14 cellular contexts compared by ENCODE assay signal in genomic region chr7:143318661-143319060, GRCh38. TPM values are rescaled to one million over a fixed set of nuclear protein-coding genes. Genes with fewer than 3 reads are reported as not detected.
A peak's percentile ranks its signal among the peaks of the same experiment; 100 is the strongest.
DNase-seq lines count a peak whose midpoint lies in the region; ATAC-seq and TF ChIP-seq lines count a peak whose summit lies in the region.
"Had no signal": no experiment of that assay in that cellular context is flagged by ENCODE, and none has a peak within 500 bp of the region (broad histone marks: within the 10 kb centered on the region; RNA-seq: fewer than 3 reads in every experiment).

No MANE protein-coding gene starts in this region.

- H3K4me1 Mint-ChIP-seq in MCF 10A (ENCODE audit: insufficient read depth, unreplicated experiment): peaks cover 26% of the 10 kb centered on the region
- H3K4me1 Mint-ChIP-seq: activated naive CD8-positive, alpha-beta T cell treated with anti-CD3 and anti-CD28 coated beads, Interleukin-2, amount 50 U/mL, for 24 hours had no signal

- no peak for TF ChIP-seq CTCF in MCF 10A (IDR thresholded peaks at IDR 0.05; ENCODE audit: unreplicated experiment)

- no peaks in the 10 kb centered on the region for H3K9me3 ChIP-seq in right cardiac atrium (ENCODE audit: control insufficient read depth, low read length)

- peak overlapping the region; percentile 91 for H3K27ac Mint-ChIP-seq in MCF 10A (ENCODE audit: low read depth, unreplicated experiment)
- H3K27ac Mint-ChIP-seq: activated CD8-positive, alpha-beta memory T cell treated with anti-CD3 and anti-CD28 coated beads, Interleukin-2, amount 10 ng/mL, durations not matched to agents 7 days and 5 days; activated naive CD8-positive, alpha-beta T cell treated with anti-CD3 and anti-CD28 coated beads, Interleukin-2, amount 50 U/mL, for 24 hours; progenitor cell of endocrine pancreas; type B pancreatic cell had no signal

- 53% methylated on average over 5 of the region's 5 CpGs for WGBS in right cardiac atrium

- no peak overlapping the region for H3K27ac ChIP-seq in right cardiac atrium (ENCODE audit: low read length)

- no TSS peak for BruUV-seq in MCF 10A (replicated peaks; lab: Mats Ljungman, UMichigan)

- H3K4me1 ChIP-seq in right cardiac atrium (ENCODE audit: control insufficient read depth, insufficient read depth, low read length): no peaks in the 10 kb centered on the region

- CTCF ChIA-PET in MCF 10A (lab: Yijun Ruan, JAX): interaction anchor here (0.6 to 3.1 kb wide), 10 partner anchors 9 to 80 kb away, joined by 3 to 13 read pairs (median 4); partner anchors contain the start of gene GSTK1

- peaks cover 5% of the 10 kb centered on the region for H3K36me3 Mint-ChIP-seq in MCF 10A (ENCODE audit: insufficient read depth, unreplicated experiment)

- DNase-seq in HuH-7.5 (ENCODE audit: low spot score): peak; percentile 60
- DNase-seq in MCF 10A (ENCODE audit: unreplicated experiment): peak; percentile 82
- DNase-seq in right cardiac atrium: peak in 1 of 3 donors; percentile 54
- DNase-seq in skeletal muscle cell (ENCODE audit: low read depth): peak; percentile 84
- DNase-seq in COR-L47 (lab: John Stamatoyannopoulos, UW): no peak
- DNase-seq in NCI-H1092 treated with DMSO at 0.1 percent for 48 hours (lab: John Stamatoyannopoulos, UW): no peak
- DNase-seq in NCI-H1048 (lab: John Stamatoyannopoulos, UW): no peak
- DNase-seq: activated CD8-positive, alpha-beta memory T cell treated with anti-CD3 and anti-CD28 coated beads, Interleukin-2, amount 10 ng/mL, durations not matched to agents 7 days and 5 days; activated naive CD8-positive, alpha-beta T cell treated with anti-CD3 and anti-CD28 coated beads, Interleukin-2, amount 50 U/mL, for 24 hours; kidney glomerular epithelial cell; NK-92 treated with Interleukin-12 subunit alpha and Interleukin-12 subunit beta, amount 100 ng/mL, for 24 hours had no signal

- POLR2A ChIA-PET in MCF 10A (lab: Yijun Ruan, JAX): interaction anchor here (0.6 to 1.4 kb wide), 5 partner anchors 12 to 61 kb away, joined by 3 to 7 read pairs (median 4); partner anchors contain the start of gene CASP2

- H3K4me3 ChIP-seq in right cardiac atrium (ENCODE audit: low read length): no peak overlapping the region
- no peak overlapping the region for H3K4me3 ChIP-seq in skeletal muscle cell (ENCODE audit: low read depth, low read length)

- no peaks in the 10 kb centered on the region for H3K27me3 ChIP-seq in right cardiac atrium (ENCODE audit: control insufficient read depth, insufficient read depth)

- peak overlapping the region; percentile 25 for H3K4me3 Mint-ChIP-seq in MCF 10A (ENCODE audit: unreplicated experiment)
- H3K4me3 Mint-ChIP-seq: activated CD8-positive, alpha-beta memory T cell treated with anti-CD3 and anti-CD28 coated beads, Interleukin-2, amount 10 ng/mL, durations not matched to agents 7 days and 5 days; activated naive CD8-positive, alpha-beta T cell treated with anti-CD3 and anti-CD28 coated beads, Interleukin-2, amount 50 U/mL, for 24 hours; type B pancreatic cell had no signal

- intact Hi-C loops in MCF 10A (cut with micrococcal nuclease) (loop anchor here (1.0 kb wide), 1 partner anchor 7 kb away; no protein-coding TSS in a partner anchor), right cardiac atrium (cut with DNase I) (no loop called here)

- no peaks in the 10 kb centered on the region for H3K9me3 Mint-ChIP-seq in MCF 10A (ENCODE audit: unreplicated experiment)
- H3K9me3 Mint-ChIP-seq: activated naive CD8-positive, alpha-beta T cell treated with anti-CD3 and anti-CD28 coated beads, Interleukin-2, amount 50 U/mL, for 24 hours; type B pancreatic cell had no signal

- ATAC-seq in right cardiac atrium: peak; percentile 10 to 55
- ATAC-seq in HG03432 (IDR thresholded peaks at IDR 0.05; ENCODE audit: unreplicated experiment): no peak
- ATAC-seq: activated CD8-positive, alpha-beta memory T cell treated with anti-CD3 and anti-CD28 coated beads, Interleukin-2, amount 10 ng/mL, durations not matched to agents 7 days and 5 days; activated naive CD8-positive, alpha-beta T cell treated with anti-CD3 and anti-CD28 coated beads, Interleukin-2, amount 50 U/mL, for 24 hours had no signal

- no peaks in the 10 kb centered on the region for H3K27me3 Mint-ChIP-seq in MCF 10A (ENCODE audit: insufficient read depth, unreplicated experiment)
- H3K27me3 Mint-ChIP-seq: activated naive CD8-positive, alpha-beta T cell treated with anti-CD3 and anti-CD28 coated beads, Interleukin-2, amount 50 U/mL, for 24 hours; progenitor cell of endocrine pancreas; type B pancreatic cell had no signal

RNA-seq across cellular contexts. Expression of gene CLCN1, which starts 2.8 kb away (rescaled TPM):
- not detected in 2 replicates for total RNA-seq in MCF 10A (2022)
- not detected for total RNA-seq in right cardiac atrium
- not detected for polyA plus RNA-seq in right cardiac atrium

RNA-seq across cellular contexts. Expression of gene CASP2, which starts 30.5 kb away (rescaled TPM):
- total RNA-seq in MCF 10A (2022): 15.1 and 17.4 TPM in 2 replicates
- 10 to 100 TPM in 3 of 4 donors, 1 to 10 TPM in 1; 9.2 to 10.6 (median 10.2) TPM for total RNA-seq in right cardiac atrium
- 4.5 TPM for polyA plus RNA-seq in right cardiac atrium

RNA-seq across cellular contexts. Expression of gene TMEM139, which starts 33.9 kb away (rescaled TPM):
- total RNA-seq in MCF 10A (2022): 8.1 and 9.2 TPM in 2 replicates
- total RNA-seq in right cardiac atrium: 1 to 10 TPM; 3.6 to 5.9 (median 4.5) TPM
- 10.9 TPM for polyA plus RNA-seq in right cardiac atrium

RNA-seq across cellular contexts. Expression of gene FAM131B, which starts 43.9 kb away (rescaled TPM):
- total RNA-seq in MCF 10A (2022) (0.19 and 0.25 TPM in 2 replicates), right cardiac atrium (under 1 TPM; 0.21 to 0.51 (median 0.39) TPM)
- polyA plus RNA-seq in right cardiac atrium: 0.27 TPM

RNA-seq across cellular contexts. Expression of gene GSTK1, which starts 55.4 kb away (rescaled TPM):
- total RNA-seq in MCF 10A (2022): 69.7 and 79.9 TPM in 2 replicates
- total RNA-seq in right cardiac atrium: 100 to 1,000 TPM; 182 to 249 (median 234) TPM
- 280 TPM for polyA plus RNA-seq in right cardiac atrium

Comparison
In these comparisons a context has a peak if more than half of its experiments do, and no peak if none do; other contexts are left out.
1. DNase-seq: peak in HuH-7.5 (single experiment), MCF 10A (single experiment) and skeletal muscle cell (single experiment); none in COR-L47 (single experiment), NCI-H1092 treated with DMSO at 0.1 percent for 48 hours (single experiment) and NCI-H1048 (single experiment).